Comparison of ENCODE assay signal across 27 cellular contexts in the genomic region with DNA sequence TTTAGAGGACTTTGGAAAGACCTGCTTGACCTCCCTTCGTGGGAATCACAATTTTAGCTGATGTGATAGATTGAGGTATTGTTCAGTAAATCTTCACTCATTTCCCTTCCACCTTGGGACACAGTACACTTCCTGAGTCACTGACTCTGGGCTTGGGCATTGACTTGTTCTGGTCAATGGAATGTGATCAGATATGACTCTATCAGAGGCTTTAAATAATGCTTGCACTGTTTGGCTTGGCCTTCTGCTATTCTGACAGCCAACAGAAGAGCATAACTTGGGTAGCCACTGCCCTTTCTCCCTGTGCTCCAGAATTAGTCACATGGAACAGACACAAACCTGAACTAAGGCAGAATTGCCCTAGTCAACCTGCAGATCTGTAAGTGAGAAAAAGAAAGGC. TPM values are rescaled to one million over a fixed set of nuclear protein-coding genes. Genes with fewer than 3 reads are reported as not detected.
DNase-seq lines count a peak whose midpoint lies in the region; FAIRE-seq and TF ChIP-seq lines count a peak whose summit lies in the region.
"Had no signal": no experiment of that assay in that cellular context is flagged by ENCODE, and none has a peak within 500 bp of the region (broad histone marks: within the 10 kb centered on the region; RNA-seq: fewer than 3 reads in every experiment).

No MANE protein-coding gene starts in this region.

- no peaks in the 10 kb centered on the region for H3F3A ChIP-seq in GM23248 (ENCODE audit: insufficient read depth)

- H3K27ac Mint-ChIP-seq in astrocyte (ENCODE audit: unreplicated experiment), result no peak overlapping the region
- H3K27ac Mint-ChIP-seq: CD4-positive, alpha-beta T cell had no signal

- no peaks in the 10 kb centered on the region for H3K9me2 ChIP-seq in GM23248 (ENCODE audit: insufficient read depth)

- H3K27ac ChIP-seq in GM23248, result no peak overlapping the region
- H3K27ac ChIP-seq in astrocyte (ENCODE audit: low read depth, low read length), result no peak overlapping the region
- H3K27ac ChIP-seq in esophagus muscularis mucosa (replicated peaks in 1 of 4), result no peak overlapping the region
- peak overlapping the region; percentile 38 for H3K27ac ChIP-seq in subcutaneous abdominal adipose tissue (ENCODE audit: low read depth, low read length)
- H3K27ac ChIP-seq: BLaER1, KMS-11 had no signal

- 47 to 53% methylated on average over 1 of the region's 1 CpG for WGBS in GM23248 (ENCODE audit: low coverage in 1 of 2, low lambda C conversion rate in 2 of 2, missing lambda C conversion rate in 2 of 2), 2 experiments
- WGBS in esophagus muscularis mucosa, result 38% methylated on average over 1 of the region's 1 CpG

- H3K9me3 ChIP-seq in GM23248 (ENCODE audit: low read depth) (no peaks in the 10 kb centered on the region), astrocyte (ENCODE audit: insufficient read depth, low read depth, low read length) (no peaks in the 10 kb centered on the region), esophagus muscularis mucosa (no peaks in the 10 kb centered on the region), subcutaneous abdominal adipose tissue (ENCODE audit: control insufficient read depth in 5 of 5, low read length in 5 of 5) (no peaks in the 10 kb centered on the region)
- H3K9me3 ChIP-seq: BLaER1 had no signal

- no peak overlapping the region for H3K4me3 ChIP-seq in GM23248
- no peak overlapping the region for H3K4me3 ChIP-seq in astrocyte (ENCODE audit: insufficient read depth, low read depth, low read length)
- H3K4me3 ChIP-seq in esophagus muscularis mucosa, result no peak overlapping the region
- no peak overlapping the region for H3K4me3 ChIP-seq in subcutaneous abdominal adipose tissue (ENCODE audit: low read depth in 1 of 5, low read length in 5 of 5)
- H3K4me3 ChIP-seq: BLaER1, GM12878 had no signal

- H3K4me1 Mint-ChIP-seq in astrocyte (ENCODE audit: low read depth, unreplicated experiment), result peaks cover 34% of the 10 kb centered on the region

- H3K27me3 ChIP-seq in GM23248 (replicated peaks; ENCODE audit: insufficient read depth), result peaks cover 8% of the 10 kb centered on the region; the same call in 1 of the 2 replicates
- H3K27me3 ChIP-seq in astrocyte (ENCODE audit: insufficient read depth, low read length), result no peaks in the 10 kb centered on the region
- peaks cover 0 to 19% (median 0%) of the 10 kb centered on the region in 4 donors for H3K27me3 ChIP-seq in esophagus muscularis mucosa
- H3K27me3 ChIP-seq in subcutaneous abdominal adipose tissue (ENCODE audit: control insufficient read depth in 5 of 5, insufficient read depth in 4 of 5, low read length in 5 of 5), result no peaks in the 10 kb centered on the region
- H3K27me3 ChIP-seq: BLaER1 had no signal

- no peak overlapping the region for H3K4me2 ChIP-seq in GM23248 (ENCODE audit: unreplicated experiment)
- no peak overlapping the region for H3K4me2 ChIP-seq in astrocyte (ENCODE audit: low read length)
- H3K4me2 ChIP-seq: BLaER1, KMS-11 had no signal

- H3K9me3 Mint-ChIP-seq in astrocyte (ENCODE audit: unreplicated experiment), result peaks cover 3% of the 10 kb centered on the region
- H3K9me3 Mint-ChIP-seq: CD4-positive, alpha-beta T cell had no signal

- FAIRE-seq in astrocyte (lab: Jason Lieb, UNC), result no peak
- FAIRE-seq: A204.1, D721Med, G401.6, GM12878 had no signal

- H3K36me3 ChIP-seq in GM23248 (ENCODE audit: low read depth) (no peaks in the 10 kb centered on the region), astrocyte (ENCODE audit: insufficient read depth, low read length) (no peaks in the 10 kb centered on the region), esophagus muscularis mucosa (no peaks in the 10 kb centered on the region), subcutaneous abdominal adipose tissue (ENCODE audit: control insufficient read depth in 5 of 5, insufficient read depth in 5 of 5, low read length in 5 of 5) (peaks cover 0 to 2% (median 0%) of the 10 kb centered on the region in 5 donors)
- H3K36me3 ChIP-seq: BLaER1 had no signal

- DNase-seq in GM23248 (peak; percentile 10), astrocyte (ENCODE audit: low read depth) (peak; percentile 26), esophagus muscularis mucosa (ENCODE audit: extremely low spot score) (peak; percentile 29), HUDEP-2 (lab: John Stamatoyannopoulos, UW; ENCODE audit: unreplicated experiment in 76 of 76) (no peak), NCI-H82 treated with DMSO at 0.1 percent for 48 hours (lab: John Stamatoyannopoulos, UW; ENCODE audit: unreplicated experiment) (no peak)
- no peak for DNase-seq in activated CD4-positive, alpha-beta T cell treated with anti-CD3 and anti-CD28 coated beads, Interleukin-2, amount 50 U/mL, for 1 hour
- DNase-seq: CD4-positive, alpha-beta T cell; DMS53; GOT3; HCEC 1CT; IMR-90; NCI-H1048; NCI-H1417; NCI-H1694; NCI-H2029 treated with DMSO at 0.1 percent for 48 hours; NCI-H446 treated with DMSO at 0.1 percent for 48 hours; NCI-H526; NCI-H82; RPMI8226; SHP77 treated with DMSO at 0.1 percent for 48 hours had no signal

- H2AFZ ChIP-seq in GM23248 (no peak overlapping the region), astrocyte (ENCODE audit: low read depth, low read length) (no peak overlapping the region)

- in situ Hi-C loops in GM23248 (cut with MboI), result no loop called here

- no peaks in the 10 kb centered on the region for H3K36me3 Mint-ChIP-seq in astrocyte (ENCODE audit: low read depth, unreplicated experiment)

- TF ChIP-seq EP300 in esophagus muscularis mucosa (IDR thresholded peaks at IDR 0.05), result no peak

- no peaks in the 10 kb centered on the region for H4K20me1 ChIP-seq in GM23248 (ENCODE audit: insufficient read depth)
- H4K20me1 ChIP-seq in astrocyte (ENCODE audit: insufficient read depth, low read length), result no peaks in the 10 kb centered on the region
- H4K20me1 ChIP-seq: BLaER1 had no signal

- peaks cover 8% of the 10 kb centered on the region for H3K27me3 Mint-ChIP-seq in astrocyte (ENCODE audit: low read depth, unreplicated experiment)

- TF ChIP-seq POLR2A in esophagus muscularis mucosa (IDR thresholded peaks at IDR 0.05; ENCODE audit: low read depth), result no peak

- H3K4me3 Mint-ChIP-seq in astrocyte (ENCODE audit: unreplicated experiment), result no peak overlapping the region
- H3K4me3 Mint-ChIP-seq: CD4-positive, alpha-beta T cell had no signal

- intact Hi-C loops in esophagus muscularis mucosa (cut with DNase I), result no loop called here

- H3K9ac ChIP-seq in GM23248, result no peak overlapping the region
- no peak overlapping the region for H3K9ac ChIP-seq in astrocyte (ENCODE audit: low read length)
- H3K9ac ChIP-seq in subcutaneous abdominal adipose tissue (ENCODE audit: low read length in 5 of 5), result no peak overlapping the region
- H3K9ac ChIP-seq: BLaER1, KMS-11 had no signal

- TF ChIP-seq CTCF in astrocyte (IDR thresholded peaks at IDR 0.05; ENCODE audit: insufficient read depth, low read depth, low read length), result no peak
- TF ChIP-seq CTCF in esophagus muscularis mucosa (IDR thresholded peaks at IDR 0.05), result no peak

- no peaks in the 10 kb centered on the region for H3K79me2 ChIP-seq in GM23248 (ENCODE audit: insufficient read depth)
- no peaks in the 10 kb centered on the region for H3K79me2 ChIP-seq in astrocyte (ENCODE audit: insufficient read depth, low read length)

- H3K4me1 ChIP-seq in GM23248 (ENCODE audit: insufficient read depth), result peaks cover 14% of the 10 kb centered on the region; the same call in 1 of the 2 replicates
- H3K4me1 ChIP-seq in astrocyte (ENCODE audit: insufficient read depth, low read length), result peaks cover 16% of the 10 kb centered on the region
- H3K4me1 ChIP-seq in esophagus muscularis mucosa, result no peaks in the 10 kb centered on the region
- H3K4me1 ChIP-seq in subcutaneous abdominal adipose tissue (ENCODE audit: control insufficient read depth in 5 of 5, insufficient read depth in 5 of 5, low read length in 5 of 5), result peaks cover 2 to 49% (median 34%) of the 10 kb centered on the region in 5 donors

RNA-seq across cellular contexts. Expression of a gene that starts 12.5 kb away (rescaled TPM):
- 26.7 and 29.8 TPM in 2 replicates for total RNA-seq in GM23248 (2014; rRNA removed; shearing (Covaris generic))
- polyA plus RNA-seq in GM23248 (2016; fragmentation: Nextera tagmentation; extraction: Ambion mirVana), result 6.9 and 9.0 TPM in 2 replicates
- total RNA-seq in astrocyte (55.6 and 56.0 TPM in 2 replicates), esophagus muscularis mucosa (1 to 10 TPM; 1.7 to 9.6 (median 3.1) TPM)

RNA-seq across cellular contexts. Expression of a gene that starts 19.4 kb away (rescaled TPM):
- 42.2 and 44.0 TPM in 2 replicates for total RNA-seq in GM23248 (2014; rRNA removed; shearing (Covaris generic))
- polyA plus RNA-seq in GM23248 (2016; fragmentation: Nextera tagmentation; extraction: Ambion mirVana), result 85.3 and 92.7 TPM in 2 replicates
- 77.6 and 78.4 TPM in 2 replicates for total RNA-seq in astrocyte
- 10 to 100 TPM; 18.3 to 45.5 (median 27.7) TPM for total RNA-seq in esophagus muscularis mucosa

Comparison
In these comparisons a context has a peak if more than half of its experiments do, and no peak if none do; other contexts are left out.
1. DNase-seq: peak in GM23248 (single experiment), astrocyte (single experiment) and esophagus muscularis mucosa (single experiment); none in activated CD4-positive, alpha-beta T cell treated with anti-CD3 and anti-CD28 coated beads, Interleukin-2, amount 50 U/mL, for 1 hour (single experiment), HUDEP-2 (0 of 76) and NCI-H82 treated with DMSO at 0.1 percent for 48 hours (single experiment).